In genomic region chr11:111378773-111379499, GRCh38 we compare ENCODE assay signal across 8 cellular contexts. TPM values are rescaled to one million over a fixed set of nuclear protein-coding genes. Genes with fewer than 3 reads are reported as not detected.
A peak's percentile ranks its signal among the peaks of the same experiment; 100 is the strongest.
DNase-seq lines count a peak whose midpoint lies in the region; ATAC-seq and TF ChIP-seq lines count a peak whose summit lies in the region.

A gene with protein sequence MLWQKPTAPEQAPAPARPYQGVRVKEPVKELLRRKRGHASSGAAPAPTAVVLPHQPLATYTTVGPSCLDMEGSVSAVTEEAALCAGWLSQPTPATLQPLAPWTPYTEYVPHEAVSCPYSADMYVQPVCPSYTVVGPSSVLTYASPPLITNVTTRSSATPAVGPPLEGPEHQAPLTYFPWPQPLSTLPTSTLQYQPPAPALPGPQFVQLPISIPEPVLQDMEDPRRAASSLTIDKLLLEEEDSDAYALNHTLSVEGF (minus strand): TSS chr11:111379275. CDS start chr11:111379177, 98 bp downstream.

- peaks cover 0 to 12% of the 10 kb centered on the region in 2 donors for H3K4me1 ChIP-seq in right atrium auricular region
- peaks cover 0 to 6% (median 0%) of the 10 kb centered on the region in 3 donors for H3K4me1 ChIP-seq in gastroesophageal sphincter

- ATAC-seq in Right ventricle myocardium superior (ENCODE audit: poor library complexity) (peak; percentile 65), HG03378 (IDR thresholded peaks at IDR 0.05; ENCODE audit: unreplicated experiment) (peak; percentile 49), gastroesophageal sphincter (peak; percentile 13)

- WGBS in gastroesophageal sphincter (ENCODE audit: low coverage in 1 of 2), 2 donors: 13 to 48% methylated on average over 7 to 9 of the region's 30 CpGs

- no peaks in the 10 kb centered on the region for H3K27me3 ChIP-seq in right atrium auricular region
- H3K27me3 ChIP-seq in gastroesophageal sphincter: no peaks in the 10 kb centered on the region

- TF ChIP-seq EP300 in gastroesophageal sphincter (IDR thresholded peaks at IDR 0.05): no peak

- H3K36me3 ChIP-seq in right atrium auricular region (no peaks in the 10 kb centered on the region), gastroesophageal sphincter (no peaks in the 10 kb centered on the region)

- peak in 1 of 2 donors; percentile 1 for TF ChIP-seq POLR2A in gastroesophageal sphincter (IDR thresholded peaks at IDR 0.05)

- no peaks in the 10 kb centered on the region for H3K9me3 ChIP-seq in right atrium auricular region
- no peaks in the 10 kb centered on the region for H3K9me3 ChIP-seq in gastroesophageal sphincter

- TF ChIP-seq CTCF in right atrium auricular region (IDR thresholded peaks at IDR 0.05) (no peak), gastroesophageal sphincter (IDR thresholded peaks at IDR 0.05) (no peak)

- H3K27ac ChIP-seq in right atrium auricular region (no peak within 1 kb of the TSS), gastroesophageal sphincter (no peak within 1 kb of the TSS)

- peak within 1 kb of the TSS in 1 of 2 donors; percentile 16 for H3K4me3 ChIP-seq in right atrium auricular region
- no peak within 1 kb of the TSS for H3K4me3 ChIP-seq in gastroesophageal sphincter

- intact Hi-C loops in Right ventricle myocardium superior (cut with DNase I): no loop called here

- DNase-seq in Right ventricle myocardium superior (peak; percentile 46), right atrium auricular region (ENCODE audit: low spot score) (no peak), NCI-H1694 treated with DMSO at 0.1 percent for 48 hours (lab: John Stamatoyannopoulos, UW) (no peak), Ammon's horn (ENCODE audit: low spot score) (no peak)
- DNase-seq in activated CD8-positive, alpha-beta memory T cell treated with anti-CD3 and anti-CD28 coated beads for 48 hours (ENCODE audit: low read depth in 2 of 3, low spot score in 2 of 3): peak; percentile 42 to 54 (median 54)
- peak; percentile 17 to 28 for DNase-seq in stimulated activated CD8-positive, alpha-beta memory T cell treated with anti-CD3 and anti-CD28 coated beads, Interleukin-2, amount 100 ng/mL, for 1 hour (ENCODE audit: low read depth in 2 of 2)

RNA-seq across cellular contexts. Expression of the gene that starts here (rescaled TPM):
- 0.27 TPM for total RNA-seq in Right ventricle myocardium superior
- 1 to 10 TPM in 1 of 2 donors, under 1 TPM in 1; 0.11 to 1.6 TPM for total RNA-seq in right atrium auricular region
- under 1 TPM in 1 of 4 donors, not detected in 3; 0.10 TPM for total RNA-seq in gastroesophageal sphincter

Comparison
In these comparisons a context has a peak if more than half of its experiments do, and no peak if none do; other contexts are left out.
1. Peak in DNase-seq and ATAC-seq in Right ventricle myocardium superior; RNA of the gene not detected or under 1 TPM.
2. Peak in ATAC-seq in gastroesophageal sphincter; RNA of the gene not detected or under 1 TPM.
3. ATAC-seq: peak in every context shown above with its lines; median percentile 65 in Right ventricle myocardium superior; 49 in HG03378; 13 in gastroesophageal sphincter.
4. DNase-seq: peak in activated CD8-positive, alpha-beta memory T cell treated with anti-CD3 and anti-CD28 coated beads for 48 hours (3 of 3) and stimulated activated CD8-positive, alpha-beta memory T cell treated with anti-CD3 and anti-CD28 coated beads, Interleukin-2, amount 100 ng/mL, for 1 hour (2 of 2); none in right atrium auricular region (single experiment), NCI-H1694 treated with DMSO at 0.1 percent for 48 hours (single experiment) and Ammon's horn (single experiment).